Comparison of ENCODE assay signal across 15 cellular contexts in genomic region chr1:99548924-99549605, GRCh38.
DNase-seq lines count a peak whose midpoint lies in the region; ATAC-seq, FAIRE-seq and TF ChIP-seq lines count a peak whose summit lies in the region.
"Had no signal": no experiment of that assay in that cellular context is flagged by ENCODE, and none has a peak within 500 bp of the region (broad histone marks: within the 10 kb centered on the region; RNA-seq: fewer than 3 reads in every experiment).

No MANE protein-coding gene starts in this region.

- H2AFZ ChIP-seq in GM23338 (0 out of 2 replicates have a peak overlapping the region, but pooled peaks have one; percentile 20), osteoblast (ENCODE audit: low read length) (peak overlapping the region; percentile 30)

- H3K4me3 ChIP-seq in GM23338 (no peak overlapping the region), choroid plexus epithelial cell (ENCODE audit: low read depth, low read length) (no peak overlapping the region), osteoblast (ENCODE audit: insufficient read depth, low read length) (no peak overlapping the region)
- H3K4me3 ChIP-seq: GM12878 had no signal

- H3F3A ChIP-seq in GM23338 (replicated peaks; ENCODE audit: low read depth) = no peaks in the 10 kb centered on the region

- H3K27me3 ChIP-seq in GM23338 (ENCODE audit: insufficient read depth) = no peaks in the 10 kb centered on the region
- no peaks in the 10 kb centered on the region for H3K27me3 ChIP-seq in osteoblast (ENCODE audit: insufficient read depth, low read length)
- H3K27me3 ChIP-seq: foreskin keratinocyte had no signal

- H3K27me3 Mint-ChIP-seq in GM23338 (ENCODE audit: insufficient read depth, low read depth, poor library complexity) = no peaks in the 10 kb centered on the region

- H3K4me2 ChIP-seq in GM23338 = no peak overlapping the region
- no peak overlapping the region for H3K4me2 ChIP-seq in osteoblast (ENCODE audit: insufficient read depth, low read length)

- no peak for DNase-seq in GM23338 (ENCODE audit: low spot score)
- DNase-seq in NCI-H510A (lab: John Stamatoyannopoulos, UW) = peak; percentile 55
- peak; percentile 93 for DNase-seq in choroid plexus epithelial cell (ENCODE audit: low read depth)
- no peak for DNase-seq in osteoblast (ENCODE audit: insufficient read length, low spot score, missing footprints)
- DNase-seq in amniotic stem cell (lab: John Stamatoyannopoulos, UW) = no peak
- no peak for DNase-seq in GM19239 (ENCODE audit: insufficient read length, low spot score)
- no peak for DNase-seq in left colon
- no peak for DNase-seq in T-helper 2 cell
- DNase-seq: activated CD4-positive, CD25-positive, alpha-beta regulatory T cell; CD4-positive, alpha-beta memory T cell; cortex of kidney; foreskin keratinocyte; NCI-H1436 had no signal

- H3K36me3 ChIP-seq in GM23338 (ENCODE audit: insufficient read depth) = no peaks in the 10 kb centered on the region
- H3K36me3 ChIP-seq in osteoblast (ENCODE audit: insufficient read depth, low read length) = no peaks in the 10 kb centered on the region

- no peak for FAIRE-seq in GM19239 (lab: Jason Lieb, UNC)
- FAIRE-seq: GM12878 had no signal

- no peaks in the 10 kb centered on the region for H3K9me2 ChIP-seq in GM23338 (ENCODE audit: insufficient read depth)

- no peaks in the 10 kb centered on the region for H4K20me1 ChIP-seq in GM23338 (replicated peaks; ENCODE audit: insufficient read depth)
- no peaks in the 10 kb centered on the region for H4K20me1 ChIP-seq in osteoblast (ENCODE audit: insufficient read depth, low read length)

- H3K4me1 ChIP-seq in GM23338 (ENCODE audit: insufficient read depth) = no peaks in the 10 kb centered on the region
- peaks cover 5% of the 10 kb centered on the region for H3K4me1 ChIP-seq in osteoblast (ENCODE audit: insufficient read depth, low read length)

- H3K4me3 Mint-ChIP-seq in GM23338 = no peak overlapping the region
- H3K4me3 Mint-ChIP-seq: CD4-positive, alpha-beta memory T cell; memory B cell had no signal

- intact Hi-C loops in left colon (cut with DNase I, micrococcal nuclease) = no loop called here

- no peak for ATAC-seq in GM23338
- ATAC-seq in left colon = no peak
- ATAC-seq: foreskin keratinocyte, GM12878 had no signal

- H3K4me1 Mint-ChIP-seq in GM23338 = no peaks in the 10 kb centered on the region
- H3K4me1 Mint-ChIP-seq: CD4-positive, alpha-beta memory T cell; memory B cell had no signal

- TF ChIP-seq CTCF in GM23338 (conservative IDR thresholded peaks at IDR 0.05; ENCODE audit: low read depth in 2 of 2) (no peak), choroid plexus epithelial cell (conservative IDR thresholded peaks at IDR 0.05; ENCODE audit: low read depth, low read length) (no peak), osteoblast (IDR thresholded peaks at IDR 0.05; ENCODE audit: extremely low read depth, low read depth, low read length) (no peak)

- no peaks in the 10 kb centered on the region for H3K79me2 ChIP-seq in GM23338 (replicated peaks; ENCODE audit: insufficient read depth)
- H3K79me2 ChIP-seq in osteoblast (ENCODE audit: insufficient read depth, low read length) = no peaks in the 10 kb centered on the region

- no peaks in the 10 kb centered on the region for H3K36me3 Mint-ChIP-seq in GM23338 (ENCODE audit: low read depth)
- H3K36me3 Mint-ChIP-seq: CD4-positive, alpha-beta memory T cell; memory B cell had no signal

- H3K9me3 Mint-ChIP-seq in GM23338 = no peaks in the 10 kb centered on the region
- H3K9me3 Mint-ChIP-seq: memory B cell had no signal

- H3K27ac ChIP-seq in GM23338 (ENCODE audit: low read depth) = no peak overlapping the region
- no peak overlapping the region for H3K27ac ChIP-seq in osteoblast (ENCODE audit: low read depth, low read length)
- H3K27ac ChIP-seq: foreskin keratinocyte had no signal

- H3K27ac Mint-ChIP-seq in GM23338 = no peak overlapping the region; the same call in 1 of the 2 replicates
- H3K27ac Mint-ChIP-seq: CD4-positive, alpha-beta memory T cell; memory B cell had no signal

- H3K9me3 ChIP-seq in osteoblast (ENCODE audit: low read depth, low read length) = no peaks in the 10 kb centered on the region

TF ChIP-seq in GM23338, 12 proteins besides CTCF, POLR2A, EP300 and RAD21:
- TF ChIP-seq NANOG (IDR thresholded peaks at IDR 0.05; ENCODE audit: borderline replicate concordance) = no peak
- TF ChIP-seq, protein P1, sequence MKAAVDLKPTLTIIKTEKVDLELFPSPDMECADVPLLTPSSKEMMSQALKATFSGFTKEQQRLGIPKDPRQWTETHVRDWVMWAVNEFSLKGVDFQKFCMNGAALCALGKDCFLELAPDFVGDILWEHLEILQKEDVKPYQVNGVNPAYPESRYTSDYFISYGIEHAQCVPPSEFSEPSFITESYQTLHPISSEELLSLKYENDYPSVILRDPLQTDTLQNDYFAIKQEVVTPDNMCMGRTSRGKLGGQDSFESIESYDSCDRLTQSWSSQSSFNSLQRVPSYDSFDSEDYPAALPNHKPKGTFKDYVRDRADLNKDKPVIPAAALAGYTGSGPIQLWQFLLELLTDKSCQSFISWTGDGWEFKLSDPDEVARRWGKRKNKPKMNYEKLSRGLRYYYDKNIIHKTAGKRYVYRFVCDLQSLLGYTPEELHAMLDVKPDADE (IDR thresholded peaks at IDR 0.05) = no peak

Comparison
In these comparisons a context has a peak if more than half of its experiments do, and no peak if none do; other contexts are left out.
1. DNase-seq: peak in NCI-H510A (single experiment) and choroid plexus epithelial cell (single experiment); none in GM23338 (single experiment), osteoblast (single experiment), amniotic stem cell (single experiment), GM19239 (single experiment), left colon (0 of 2) and T-helper 2 cell (0 of 5).